Comparison of ENCODE assay signal across 10 cellular contexts in the genomic region with DNA sequence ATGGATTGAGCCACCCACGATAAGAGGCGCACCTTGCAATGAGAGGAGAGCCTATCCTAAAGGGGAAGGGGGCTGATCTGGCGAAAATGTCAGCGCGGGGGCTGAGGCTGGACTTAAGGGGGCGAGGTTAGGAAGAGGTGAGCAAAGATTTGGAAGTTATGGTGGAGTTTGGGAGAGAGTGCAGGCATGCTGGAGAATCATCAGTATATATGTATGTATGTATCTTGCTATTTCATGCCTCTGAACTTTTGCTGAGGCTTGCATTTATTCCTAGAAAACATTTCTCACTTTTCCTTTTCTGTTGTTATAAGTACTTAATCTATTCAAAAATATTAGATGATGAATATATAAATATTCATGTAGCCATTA. TPM values are rescaled to one million over a fixed set of nuclear protein-coding genes. Genes with fewer than 3 reads are reported as not detected.
A peak's percentile ranks its signal among the peaks of the same experiment; 100 is the strongest.
DNase-seq lines count a peak whose midpoint lies in the region; TF ChIP-seq lines count a peak whose summit lies in the region.
"Had no signal": no experiment of that assay in that cellular context is flagged by ENCODE, and none has a peak within 500 bp of the region (broad histone marks: within the 10 kb centered on the region; RNA-seq: fewer than 3 reads in every experiment).

No MANE protein-coding gene starts in this region.

- H3K9ac ChIP-seq in Karpas-422 (ENCODE audit: low read length) (no peak overlapping the region), neural progenitor cell (no peak overlapping the region)

- H3K27ac ChIP-seq in ACC112 (ENCODE audit: low read depth, low read length) (no peak overlapping the region), Karpas-422 (ENCODE audit: low read length) (no peak overlapping the region), neural progenitor cell (no peak overlapping the region)

- H3K4me1 Mint-ChIP-seq in brain (peaks cover 43% of the 10 kb centered on the region), neural progenitor cell (peaks cover 30% of the 10 kb centered on the region)

- no peaks in the 10 kb centered on the region for H3K9me3 ChIP-seq in Karpas-422 (ENCODE audit: low read length)
- H3K9me3 ChIP-seq in neural progenitor cell (ENCODE audit: low read depth): no peaks in the 10 kb centered on the region

- peak overlapping the region; percentile 17 to 89 (median 81) for H3K4me3 Mint-ChIP-seq in brain
- peak overlapping the region; percentile 37 for H3K4me3 Mint-ChIP-seq in neural progenitor cell

- H3K27me3 ChIP-seq in ACC112 (ENCODE audit: insufficient read depth, low read length): no peaks in the 10 kb centered on the region
- H3K27me3 ChIP-seq in Karpas-422 (ENCODE audit: low read length): no peaks in the 10 kb centered on the region
- peaks cover 5% of the 10 kb centered on the region for H3K27me3 ChIP-seq in neural progenitor cell

- H3K27ac Mint-ChIP-seq in brain: peak overlapping the region; percentile 87 to 99 (median 97)
- H3K27ac Mint-ChIP-seq in neural progenitor cell: peak overlapping the region; percentile 44

- peak overlapping the region; percentile 80; the same call in 1 of the 2 replicates for H3K4me3 ChIP-seq in ACC112 (ENCODE audit: low read depth, low read length)
- H3K4me3 ChIP-seq in Karpas-422 (ENCODE audit: low read length): no peak overlapping the region
- H3K4me3 ChIP-seq in neural progenitor cell: no peak overlapping the region

- peaks cover 16% of the 10 kb centered on the region for H3K4me1 ChIP-seq in ACC112 (ENCODE audit: control insufficient read depth, insufficient read depth, low read length, unreplicated experiment)
- peaks cover 8% of the 10 kb centered on the region for H3K4me1 ChIP-seq in Karpas-422 (ENCODE audit: low read length)
- no peaks in the 10 kb centered on the region for H3K4me1 ChIP-seq in neural progenitor cell

- DNase-seq in Karpas-422 (no peak), neural progenitor cell (ENCODE audit: low spot score) (no peak), NCI-H510A (lab: John Stamatoyannopoulos, UW) (no peak), T-helper 9 cell (no peak), SKM-1 (lab: John Stamatoyannopoulos, UW; ENCODE audit: unreplicated experiment) (no peak)
- DNase-seq in stimulated activated naive CD4-positive, alpha-beta T cell (lab: John Stamatoyannopoulos, UW): no peak

- H3K9me3 Mint-ChIP-seq in brain: peaks cover 0 to 6% (median 0%) of the 10 kb centered on the region in 5 experiments
- H3K9me3 Mint-ChIP-seq in neural progenitor cell: no peaks in the 10 kb centered on the region
- H3K9me3 Mint-ChIP-seq: naive thymus-derived CD8-positive, alpha-beta T cell had no signal

- H3K36me3 ChIP-seq in ACC112 (ENCODE audit: insufficient read depth, low read length) (no peaks in the 10 kb centered on the region), Karpas-422 (ENCODE audit: insufficient read depth, low read length) (no peaks in the 10 kb centered on the region), neural progenitor cell (no peaks in the 10 kb centered on the region)

- H3F3A ChIP-seq in neural progenitor cell (ENCODE audit: low read depth): no peaks in the 10 kb centered on the region

- no peaks in the 10 kb centered on the region for H3K79me2 ChIP-seq in ACC112 (ENCODE audit: control insufficient read depth, insufficient read depth, low read length, unreplicated experiment)
- H3K79me2 ChIP-seq in Karpas-422 (ENCODE audit: low read length): no peaks in the 10 kb centered on the region
- H3K79me2 ChIP-seq in neural progenitor cell (ENCODE audit: low read depth): no peaks in the 10 kb centered on the region

- peak in 1 of 2 experiments; percentile 10 for TF ChIP-seq CTCF in brain (conservative IDR thresholded peaks at IDR 0.05)
- no peak for TF ChIP-seq CTCF in neural progenitor cell (IDR thresholded peaks at IDR 0.05)

- H3K9me2 ChIP-seq in Karpas-422 (replicated peaks; ENCODE audit: insufficient read depth, low read length): no peaks in the 10 kb centered on the region

- H2AFZ ChIP-seq in ACC112 (ENCODE audit: low read length, unreplicated experiment): no peak overlapping the region
- H2AFZ ChIP-seq in Karpas-422 (ENCODE audit: low read length): no peak overlapping the region
- H2AFZ ChIP-seq in neural progenitor cell (replicated peaks): peak overlapping the region; percentile 99

- H3K27me3 Mint-ChIP-seq in brain (no peaks in the 10 kb centered on the region), neural progenitor cell (ENCODE audit: insufficient read depth, low read depth) (peaks cover 3% of the 10 kb centered on the region)

- H3K36me3 Mint-ChIP-seq in brain: no peaks in the 10 kb centered on the region
- H3K36me3 Mint-ChIP-seq in neural progenitor cell: peaks cover 2% of the 10 kb centered on the region
- H3K36me3 Mint-ChIP-seq: naive thymus-derived CD8-positive, alpha-beta T cell had no signal

- H3K4me2 ChIP-seq in Karpas-422 (ENCODE audit: low read depth, low read length, poor library complexity, severe bottlenecking) (peak overlapping the region; percentile 49), neural progenitor cell (peak overlapping the region; percentile 64)

- H4K20me1 ChIP-seq in Karpas-422 (ENCODE audit: insufficient read depth, low read depth, low read length) (no peaks in the 10 kb centered on the region), neural progenitor cell (ENCODE audit: low read depth) (no peaks in the 10 kb centered on the region)

RNA-seq across cellular contexts. Expression of gene THRSP, which starts 17.2 kb away (rescaled TPM):
- not detected in 2 replicates for total RNA-seq in Karpas-422 (2014; rRNA removed; shearing (Covaris generic); ENCODE audit: low replicate concordance)
- 1.4 TPM for polyA plus RNA-seq in brain (ENCODE audit: insufficient read depth, low read depth, low replicate concordance)
- not detected in 2 replicates for total RNA-seq in neural progenitor cell (ENCODE audit: low replicate concordance)
- total RNA-seq: dermis microvascular lymphatic vessel endothelial cell; naive thymus-derived CD8-positive, alpha-beta T cell had no signal
- polyA plus RNA-seq: naive thymus-derived CD8-positive, alpha-beta T cell had no signal

RNA-seq across cellular contexts. Expression of gene KCTD14, which starts 23.4 kb away (rescaled TPM):
- 1.0 TPM in 1 of 2 replicates, not detected in the other for total RNA-seq in Karpas-422 (2014; rRNA removed; shearing (Covaris generic); ENCODE audit: low replicate concordance)
- polyA plus RNA-seq in brain (ENCODE audit: insufficient read depth, low read depth, low replicate concordance): 31.0 TPM
- total RNA-seq in neural progenitor cell (ENCODE audit: low replicate concordance): 4.3 and 5.3 TPM in 2 replicates

RNA-seq across cellular contexts. Expression of gene NDUFC2, which starts 33.2 kb away (rescaled TPM):
- total RNA-seq in Karpas-422 (2014; rRNA removed; shearing (Covaris generic); ENCODE audit: low replicate concordance): 51.9 and 94.7 TPM in 2 replicates
- 335 TPM for polyA plus RNA-seq in brain (ENCODE audit: insufficient read depth, low read depth, low replicate concordance)
- total RNA-seq in neural progenitor cell (ENCODE audit: low replicate concordance): 36.7 and 89.5 TPM in 2 replicates

RNA-seq across cellular contexts. Expression of gene INTS4, which starts 52.0 kb away (rescaled TPM):
- total RNA-seq in Karpas-422 (2014; rRNA removed; shearing (Covaris generic); ENCODE audit: low replicate concordance): 42.7 and 51.2 TPM in 2 replicates
- 27.7 TPM for polyA plus RNA-seq in brain (ENCODE audit: insufficient read depth, low read depth, low replicate concordance)
- total RNA-seq in neural progenitor cell (ENCODE audit: low replicate concordance): 48.0 and 61.5 TPM in 2 replicates
